Comparison of ENCODE assay signal across 12 cellular contexts in the genomic region with DNA sequence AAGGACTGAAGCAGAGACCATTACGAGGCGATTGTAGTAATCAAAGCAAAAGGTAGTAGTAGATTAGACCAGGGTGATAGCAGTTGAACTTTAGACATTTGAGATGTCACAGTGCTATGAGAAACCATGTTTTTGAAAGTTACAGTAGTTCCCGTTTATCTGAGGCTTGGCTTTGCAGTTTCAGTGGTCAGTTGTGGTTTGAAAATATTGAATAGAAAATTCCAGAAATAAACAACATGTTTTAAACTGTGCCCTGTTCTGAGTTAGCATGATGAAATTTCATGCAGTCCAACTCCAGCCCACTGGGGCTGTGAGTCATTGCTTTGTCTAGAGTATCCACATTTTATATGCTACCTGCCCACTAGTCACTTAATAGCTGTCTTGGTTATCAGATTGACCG.
DNase-seq lines count a peak whose midpoint lies in the region; ATAC-seq, FAIRE-seq and TF ChIP-seq lines count a peak whose summit lies in the region.
"Had no signal": no experiment of that assay in that cellular context is flagged by ENCODE, and none has a peak within 500 bp of the region (broad histone marks: within the 10 kb centered on the region; RNA-seq: fewer than 3 reads in every experiment).

No MANE protein-coding gene starts in this region.

- no peaks in the 10 kb centered on the region for H3K9me3 Mint-ChIP-seq in stimulated activated naive CD8-positive, alpha-beta T cell treated with anti-CD3 and anti-CD28 coated beads, Interleukin-15, Interleukin-2, amounts not matched to agents 100 ng/mL and 50 ng/mL, for 24 hours
- H3K9me3 Mint-ChIP-seq: T-helper 1 cell treated with Interleukin-12 subunit alpha and Interleukin-12 subunit beta and Interleukin-4 antibody, amounts not matched to agents 30 μg/mL and 1 μg/mL, for 36 hours had no signal

- no peak for DNase-seq in stimulated activated naive CD8-positive, alpha-beta T cell treated with anti-CD3 and anti-CD28 coated beads, Interleukin-15, Interleukin-2, amounts not matched to agents 100 U/mL and 50 U/mL, for 24 hours
- peak; percentile 36 to 76 for DNase-seq in foreskin fibroblast
- peak; percentile 32 for DNase-seq in urothelium cell line (ENCODE audit: low spot score)
- DNase-seq in GM13976 (ENCODE audit: low spot score): no peak
- no peak for DNase-seq in NCI-H82 (lab: John Stamatoyannopoulos, UW)
- DNase-seq: activated gamma-delta T cell, NCI-H187 treated with DMSO at 0.1 percent for 48 hours, posterior cingulate gyrus had no signal

- peaks cover 7% of the 10 kb centered on the region for H3K4me1 Mint-ChIP-seq in stimulated activated naive CD8-positive, alpha-beta T cell treated with anti-CD3 and anti-CD28 coated beads, Interleukin-15, Interleukin-2, amounts not matched to agents 100 ng/mL and 50 ng/mL, for 24 hours (ENCODE audit: low read depth)

- peak overlapping the region; percentile 65 for H3K27ac Mint-ChIP-seq in stimulated activated naive CD8-positive, alpha-beta T cell treated with anti-CD3 and anti-CD28 coated beads, Interleukin-15, Interleukin-2, amounts not matched to agents 100 ng/mL and 50 ng/mL, for 24 hours
- H3K27ac Mint-ChIP-seq: T-helper 1 cell treated with Interleukin-12 subunit alpha and Interleukin-12 subunit beta and Interleukin-4 antibody, amounts not matched to agents 30 μg/mL and 1 μg/mL, for 36 hours had no signal

- in situ Hi-C loops in GM13976 (cut with MboI; ENCODE audit: low sequenced_read_pairs, unreplicated experiment): no loop called here

- H3K4me3 Mint-ChIP-seq in stimulated activated naive CD8-positive, alpha-beta T cell treated with anti-CD3 and anti-CD28 coated beads, Interleukin-15, Interleukin-2, amounts not matched to agents 100 ng/mL and 50 ng/mL, for 24 hours: no peak overlapping the region
- H3K4me3 Mint-ChIP-seq: T-helper 1 cell treated with Interleukin-12 subunit alpha and Interleukin-12 subunit beta and Interleukin-4 antibody, amounts not matched to agents 30 μg/mL and 1 μg/mL, for 36 hours had no signal

- no peak for TF ChIP-seq CTCF in foreskin fibroblast (IDR thresholded peaks at IDR 0.05; ENCODE audit: low read depth, low read length)
- TF ChIP-seq CTCF in GM13976 (IDR thresholded peaks at IDR 0.05; ENCODE audit: borderline replicate concordance, control extremely low read depth, extremely low read depth, insufficient read depth, missing control alignments): no peak

- H3K36me3 Mint-ChIP-seq in stimulated activated naive CD8-positive, alpha-beta T cell treated with anti-CD3 and anti-CD28 coated beads, Interleukin-15, Interleukin-2, amounts not matched to agents 100 ng/mL and 50 ng/mL, for 24 hours (ENCODE audit: low read depth): peaks cover 83% of the 10 kb centered on the region

- no peak for ATAC-seq in stimulated activated naive CD8-positive, alpha-beta T cell treated with anti-CD3 and anti-CD28 coated beads, Interleukin-15, Interleukin-2, amounts not matched to agents 100 U/mL and 50 U/mL, for 24 hours
- ATAC-seq in SK-N-SH treated with all-trans-retinoic acid at 6 μM for 48 hours (peak; percentile 88), HG02678 (IDR thresholded peaks at IDR 0.05; ENCODE audit: unreplicated experiment) (no peak)

- no peak overlapping the region for H3K4me3 ChIP-seq in foreskin fibroblast (ENCODE audit: low read depth in 1 of 2, low read length in 2 of 2)

- FAIRE-seq in urothelium cell line (lab: Jason Lieb, UNC): no peak

- H3K27me3 Mint-ChIP-seq in stimulated activated naive CD8-positive, alpha-beta T cell treated with anti-CD3 and anti-CD28 coated beads, Interleukin-15, Interleukin-2, amounts not matched to agents 100 ng/mL and 50 ng/mL, for 24 hours: no peaks in the 10 kb centered on the region

TF ChIP-seq in SK-N-SH treated with all-trans-retinoic acid at 6 μM for 48 hours, 23 proteins besides CTCF, POLR2A, EP300 and RAD21:
- TF ChIP-seq ISL1 (CRISPR knock-in tag; IDR thresholded peaks at IDR 0.05) (no peak), ARNTL (CRISPR knock-in tag; IDR thresholded peaks at IDR 0.05; ENCODE audit: borderline replicate concordance, low read depth) (no peak), GLIS3 (CRISPR knock-in tag; IDR thresholded peaks at IDR 0.05) (no peak), TOX (CRISPR knock-in tag; IDR thresholded peaks at IDR 0.05; ENCODE audit: borderline replicate concordance) (no peak), OSR1 (CRISPR knock-in tag; IDR thresholded peaks at IDR 0.05) (no peak), ZFP3 (CRISPR knock-in tag; IDR thresholded peaks at IDR 0.05) (no peak), ZFP30 (CRISPR knock-in tag; IDR thresholded peaks at IDR 0.05) (no peak), SNAI2 (CRISPR knock-in tag; IDR thresholded peaks at IDR 0.05) (no peak), PPARA (CRISPR knock-in tag; IDR thresholded peaks at IDR 0.05; ENCODE audit: borderline replicate concordance) (no peak), ZNF8 (CRISPR knock-in tag; IDR thresholded peaks at IDR 0.05) (no peak), CSDC2 (CRISPR knock-in tag; IDR thresholded peaks at IDR 0.05) (no peak)
- TF ChIP-seq, protein P1, sequence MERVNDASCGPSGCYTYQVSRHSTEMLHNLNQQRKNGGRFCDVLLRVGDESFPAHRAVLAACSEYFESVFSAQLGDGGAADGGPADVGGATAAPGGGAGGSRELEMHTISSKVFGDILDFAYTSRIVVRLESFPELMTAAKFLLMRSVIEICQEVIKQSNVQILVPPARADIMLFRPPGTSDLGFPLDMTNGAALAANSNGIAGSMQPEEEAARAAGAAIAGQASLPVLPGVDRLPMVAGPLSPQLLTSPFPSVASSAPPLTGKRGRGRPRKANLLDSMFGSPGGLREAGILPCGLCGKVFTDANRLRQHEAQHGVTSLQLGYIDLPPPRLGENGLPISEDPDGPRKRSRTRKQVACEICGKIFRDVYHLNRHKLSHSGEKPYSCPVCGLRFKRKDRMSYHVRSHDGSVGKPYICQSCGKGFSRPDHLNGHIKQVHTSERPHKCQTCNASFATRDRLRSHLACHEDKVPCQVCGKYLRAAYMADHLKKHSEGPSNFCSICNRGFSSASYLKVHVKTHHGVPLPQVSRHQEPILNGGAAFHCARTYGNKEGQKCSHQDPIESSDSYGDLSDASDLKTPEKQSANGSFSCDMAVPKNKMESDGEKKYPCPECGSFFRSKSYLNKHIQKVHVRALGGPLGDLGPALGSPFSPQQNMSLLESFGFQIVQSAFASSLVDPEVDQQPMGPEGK (CRISPR knock-in tag; IDR thresholded peaks at IDR 0.05; ENCODE audit: borderline replicate concordance): no peak
- TF ChIP-seq, protein P2, sequence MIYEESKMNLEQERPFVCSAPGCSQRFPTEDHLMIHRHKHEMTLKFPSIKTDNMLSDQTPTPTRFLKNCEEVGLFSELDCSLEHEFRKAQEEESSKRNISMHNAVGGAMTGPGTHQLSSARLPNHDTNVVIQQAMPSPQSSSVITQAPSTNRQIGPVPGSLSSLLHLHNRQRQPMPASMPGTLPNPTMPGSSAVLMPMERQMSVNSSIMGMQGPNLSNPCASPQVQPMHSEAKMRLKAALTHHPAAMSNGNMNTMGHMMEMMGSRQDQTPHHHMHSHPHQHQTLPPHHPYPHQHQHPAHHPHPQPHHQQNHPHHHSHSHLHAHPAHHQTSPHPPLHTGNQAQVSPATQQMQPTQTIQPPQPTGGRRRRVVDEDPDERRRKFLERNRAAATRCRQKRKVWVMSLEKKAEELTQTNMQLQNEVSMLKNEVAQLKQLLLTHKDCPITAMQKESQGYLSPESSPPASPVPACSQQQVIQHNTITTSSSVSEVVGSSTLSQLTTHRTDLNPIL (CRISPR knock-in tag; IDR thresholded peaks at IDR 0.05; ENCODE audit: low read depth): no peak
- TF ChIP-seq, protein P3, sequence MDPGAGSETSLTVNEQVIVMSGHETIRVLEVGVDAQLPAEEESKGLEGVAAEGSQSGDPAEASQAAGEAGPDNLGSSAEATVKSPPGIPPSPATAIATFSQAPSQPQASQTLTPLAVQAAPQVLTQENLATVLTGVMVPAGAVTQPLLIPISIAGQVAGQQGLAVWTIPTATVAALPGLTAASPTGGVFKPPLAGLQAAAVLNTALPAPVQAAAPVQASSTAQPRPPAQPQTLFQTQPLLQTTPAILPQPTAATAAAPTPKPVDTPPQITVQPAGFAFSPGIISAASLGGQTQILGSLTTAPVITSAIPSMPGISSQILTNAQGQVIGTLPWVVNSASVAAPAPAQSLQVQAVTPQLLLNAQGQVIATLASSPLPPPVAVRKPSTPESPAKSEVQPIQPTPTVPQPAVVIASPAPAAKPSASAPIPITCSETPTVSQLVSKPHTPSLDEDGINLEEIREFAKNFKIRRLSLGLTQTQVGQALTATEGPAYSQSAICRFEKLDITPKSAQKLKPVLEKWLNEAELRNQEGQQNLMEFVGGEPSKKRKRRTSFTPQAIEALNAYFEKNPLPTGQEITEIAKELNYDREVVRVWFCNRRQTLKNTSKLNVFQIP (CRISPR knock-in tag; IDR thresholded peaks at IDR 0.05; ENCODE audit: borderline replicate concordance, low read depth): no peak
- TF ChIP-seq, protein P4, sequence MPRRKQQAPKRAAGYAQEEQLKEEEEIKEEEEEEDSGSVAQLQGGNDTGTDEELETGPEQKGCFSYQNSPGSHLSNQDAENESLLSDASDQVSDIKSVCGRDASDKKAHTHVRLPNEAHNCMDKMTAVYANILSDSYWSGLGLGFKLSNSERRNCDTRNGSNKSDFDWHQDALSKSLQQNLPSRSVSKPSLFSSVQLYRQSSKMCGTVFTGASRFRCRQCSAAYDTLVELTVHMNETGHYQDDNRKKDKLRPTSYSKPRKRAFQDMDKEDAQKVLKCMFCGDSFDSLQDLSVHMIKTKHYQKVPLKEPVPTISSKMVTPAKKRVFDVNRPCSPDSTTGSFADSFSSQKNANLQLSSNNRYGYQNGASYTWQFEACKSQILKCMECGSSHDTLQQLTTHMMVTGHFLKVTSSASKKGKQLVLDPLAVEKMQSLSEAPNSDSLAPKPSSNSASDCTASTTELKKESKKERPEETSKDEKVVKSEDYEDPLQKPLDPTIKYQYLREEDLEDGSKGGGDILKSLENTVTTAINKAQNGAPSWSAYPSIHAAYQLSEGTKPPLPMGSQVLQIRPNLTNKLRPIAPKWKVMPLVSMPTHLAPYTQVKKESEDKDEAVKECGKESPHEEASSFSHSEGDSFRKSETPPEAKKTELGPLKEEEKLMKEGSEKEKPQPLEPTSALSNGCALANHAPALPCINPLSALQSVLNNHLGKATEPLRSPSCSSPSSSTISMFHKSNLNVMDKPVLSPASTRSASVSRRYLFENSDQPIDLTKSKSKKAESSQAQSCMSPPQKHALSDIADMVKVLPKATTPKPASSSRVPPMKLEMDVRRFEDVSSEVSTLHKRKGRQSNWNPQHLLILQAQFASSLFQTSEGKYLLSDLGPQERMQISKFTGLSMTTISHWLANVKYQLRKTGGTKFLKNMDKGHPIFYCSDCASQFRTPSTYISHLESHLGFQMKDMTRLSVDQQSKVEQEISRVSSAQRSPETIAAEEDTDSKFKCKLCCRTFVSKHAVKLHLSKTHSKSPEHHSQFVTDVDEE (CRISPR knock-in tag; IDR thresholded peaks at IDR 0.05): no peak

Comparison
In these comparisons a context has a peak if more than half of its experiments do, and no peak if none do; other contexts are left out.
1. DNase-seq: peak in foreskin fibroblast (2 of 2) and urothelium cell line (single experiment); none in stimulated activated naive CD8-positive, alpha-beta T cell treated with anti-CD3 and anti-CD28 coated beads, Interleukin-15, Interleukin-2, amounts not matched to agents 100 U/mL and 50 U/mL, for 24 hours (single experiment), GM13976 (single experiment) and NCI-H82 (single experiment).